1 cellular context compared by ENCODE assay signal in the genomic region with DNA sequence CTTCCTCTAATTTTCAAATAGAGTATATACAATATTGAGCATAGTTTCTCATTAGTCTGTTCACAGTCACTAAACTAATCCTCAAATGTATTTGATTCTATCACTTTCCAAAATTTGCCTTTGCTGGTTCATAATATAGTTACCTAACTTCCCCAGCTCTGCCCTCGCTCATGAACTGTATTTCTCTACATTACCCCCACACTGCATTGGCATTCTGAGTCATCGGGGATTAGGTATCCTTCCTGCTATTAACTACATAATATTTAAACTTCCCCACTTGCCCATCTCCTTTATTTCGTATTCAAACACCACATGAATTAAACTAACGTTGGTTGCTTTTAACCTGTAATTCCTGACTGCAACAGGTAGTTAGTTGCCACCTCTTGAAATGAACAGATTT.
TF ChIP-seq lines count a peak whose summit lies in the region.

No MANE protein-coding gene starts in this region.

TF ChIP-seq in HepG2, 621 proteins besides CTCF, POLR2A, EP300 and RAD21 (continued from another document):
- TF ChIP-seq, protein P1, sequence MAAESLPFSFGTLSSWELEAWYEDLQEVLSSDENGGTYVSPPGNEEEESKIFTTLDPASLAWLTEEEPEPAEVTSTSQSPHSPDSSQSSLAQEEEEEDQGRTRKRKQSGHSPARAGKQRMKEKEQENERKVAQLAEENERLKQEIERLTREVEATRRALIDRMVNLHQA (CRISPR knock-in tag; IDR thresholded peaks at IDR 0.05): no peak
- TF ChIP-seq SOX5 (CRISPR knock-in tag; IDR thresholded peaks at IDR 0.05; ENCODE audit: borderline replicate concordance): no peak
- TF ChIP-seq EEA1 (CRISPR knock-in tag; IDR thresholded peaks at IDR 0.05; ENCODE audit: borderline replicate concordance): no peak
- TF ChIP-seq KLF6 (CRISPR knock-in tag; IDR thresholded peaks at IDR 0.05): no peak
- TF ChIP-seq HNRNPL (IDR thresholded peaks at IDR 0.05; ENCODE audit: low read depth, low read length): no peak
- TF ChIP-seq, protein P2, sequence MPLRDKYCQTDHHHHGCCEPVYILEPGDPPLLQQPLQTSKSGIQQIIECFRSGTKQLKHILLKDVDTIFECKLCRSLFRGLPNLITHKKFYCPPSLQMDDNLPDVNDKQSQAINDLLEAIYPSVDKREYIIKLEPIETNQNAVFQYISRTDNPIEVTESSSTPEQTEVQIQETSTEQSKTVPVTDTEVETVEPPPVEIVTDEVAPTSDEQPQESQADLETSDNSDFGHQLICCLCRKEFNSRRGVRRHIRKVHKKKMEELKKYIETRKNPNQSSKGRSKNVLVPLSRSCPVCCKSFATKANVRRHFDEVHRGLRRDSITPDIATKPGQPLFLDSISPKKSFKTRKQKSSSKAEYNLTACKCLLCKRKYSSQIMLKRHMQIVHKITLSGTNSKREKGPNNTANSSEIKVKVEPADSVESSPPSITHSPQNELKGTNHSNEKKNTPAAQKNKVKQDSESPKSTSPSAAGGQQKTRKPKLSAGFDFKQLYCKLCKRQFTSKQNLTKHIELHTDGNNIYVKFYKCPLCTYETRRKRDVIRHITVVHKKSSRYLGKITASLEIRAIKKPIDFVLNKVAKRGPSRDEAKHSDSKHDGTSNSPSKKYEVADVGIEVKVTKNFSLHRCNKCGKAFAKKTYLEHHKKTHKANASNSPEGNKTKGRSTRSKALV (CRISPR knock-in tag; IDR thresholded peaks at IDR 0.05): no peak
- TF ChIP-seq HMGA1 (CRISPR knock-in tag; conservative IDR thresholded peaks at IDR 0.05): no peak
- TF ChIP-seq IKZF4 (CRISPR knock-in tag; IDR thresholded peaks at IDR 0.05; ENCODE audit: borderline replicate concordance, low read depth, not compliant biosample characterization): no peak
- TF ChIP-seq HOXA9 (CRISPR knock-in tag; IDR thresholded peaks at IDR 0.05; ENCODE audit: borderline replicate concordance): no peak
- TF ChIP-seq, protein P3, sequence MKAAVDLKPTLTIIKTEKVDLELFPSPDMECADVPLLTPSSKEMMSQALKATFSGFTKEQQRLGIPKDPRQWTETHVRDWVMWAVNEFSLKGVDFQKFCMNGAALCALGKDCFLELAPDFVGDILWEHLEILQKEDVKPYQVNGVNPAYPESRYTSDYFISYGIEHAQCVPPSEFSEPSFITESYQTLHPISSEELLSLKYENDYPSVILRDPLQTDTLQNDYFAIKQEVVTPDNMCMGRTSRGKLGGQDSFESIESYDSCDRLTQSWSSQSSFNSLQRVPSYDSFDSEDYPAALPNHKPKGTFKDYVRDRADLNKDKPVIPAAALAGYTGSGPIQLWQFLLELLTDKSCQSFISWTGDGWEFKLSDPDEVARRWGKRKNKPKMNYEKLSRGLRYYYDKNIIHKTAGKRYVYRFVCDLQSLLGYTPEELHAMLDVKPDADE (CRISPR knock-in tag; IDR thresholded peaks at IDR 0.05): no peak
- TF ChIP-seq MXD4 (CRISPR knock-in tag; IDR thresholded peaks at IDR 0.05): no peak
- TF ChIP-seq ZNF264 (CRISPR knock-in tag; IDR thresholded peaks at IDR 0.05): no peak
- no peak for TF ChIP-seq FOXP1 (IDR thresholded peaks at IDR 0.05)
- TF ChIP-seq FOXP1 (CRISPR knock-in tag; IDR thresholded peaks at IDR 0.05): no peak
- TF ChIP-seq NCOA1 (CRISPR knock-in tag; IDR thresholded peaks at IDR 0.05): no peak
- no peak for TF ChIP-seq ZNF207 (IDR thresholded peaks at IDR 0.05; ENCODE audit: borderline replicate concordance)
- no peak for TF ChIP-seq ZNF431 (CRISPR knock-in tag; IDR thresholded peaks at IDR 0.05; ENCODE audit: borderline replicate concordance, low read depth)
TF ChIP-seq in HepG2: peak in this region for 0.
